7 cellular contexts compared by ENCODE assay signal in the genomic region with DNA sequence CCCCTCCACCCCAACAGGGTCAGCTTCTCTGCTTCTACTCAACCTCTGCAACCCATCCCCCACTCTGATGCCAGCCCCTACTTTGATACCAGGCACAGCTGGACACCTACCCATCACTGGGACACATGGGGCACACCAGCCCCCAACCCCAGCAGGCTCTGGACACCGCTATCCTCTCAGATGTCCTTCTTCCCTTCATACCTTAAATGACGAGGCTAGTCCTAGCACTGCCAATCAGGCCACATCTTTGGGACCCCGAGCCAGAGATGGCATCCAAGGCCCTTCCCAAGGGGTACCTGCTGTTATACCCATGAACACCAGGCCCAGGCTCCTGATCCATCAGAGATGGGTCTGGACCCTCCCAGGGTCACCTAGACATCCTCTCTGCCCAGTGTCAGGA.
"Had no signal": no experiment of that assay in that cellular context is flagged by ENCODE, and none has a peak within 500 bp of the region (broad histone marks: within the 10 kb centered on the region; RNA-seq: fewer than 3 reads in every experiment).

No MANE protein-coding gene starts in this region.

- DNase-seq: cortex of kidney had no signal

- H3K27ac ChIP-seq: hepatocyte, parathyroid adenoma, SK-N-MC had no signal

- H3K27me3 ChIP-seq: hepatocyte had no signal

- H3K4me1 Mint-ChIP-seq: nephron had no signal

- H3K79me2 ChIP-seq: hepatocyte had no signal

- H3K4me3 Mint-ChIP-seq: activated T-cell treated with anti-CD3 and anti-CD28 coated beads, Interleukin-2, amount 50 U/mL, for 4 hours; nephron had no signal

- H3K4me2 ChIP-seq: hepatocyte had no signal

- H2AFZ ChIP-seq: hepatocyte had no signal

- H3K4me3 ChIP-seq: hepatocyte, lung, SK-N-MC had no signal

- H3K9ac ChIP-seq: parathyroid adenoma had no signal
